Comparison of ENCODE assay signal across 15 cellular contexts in the genomic region with DNA sequence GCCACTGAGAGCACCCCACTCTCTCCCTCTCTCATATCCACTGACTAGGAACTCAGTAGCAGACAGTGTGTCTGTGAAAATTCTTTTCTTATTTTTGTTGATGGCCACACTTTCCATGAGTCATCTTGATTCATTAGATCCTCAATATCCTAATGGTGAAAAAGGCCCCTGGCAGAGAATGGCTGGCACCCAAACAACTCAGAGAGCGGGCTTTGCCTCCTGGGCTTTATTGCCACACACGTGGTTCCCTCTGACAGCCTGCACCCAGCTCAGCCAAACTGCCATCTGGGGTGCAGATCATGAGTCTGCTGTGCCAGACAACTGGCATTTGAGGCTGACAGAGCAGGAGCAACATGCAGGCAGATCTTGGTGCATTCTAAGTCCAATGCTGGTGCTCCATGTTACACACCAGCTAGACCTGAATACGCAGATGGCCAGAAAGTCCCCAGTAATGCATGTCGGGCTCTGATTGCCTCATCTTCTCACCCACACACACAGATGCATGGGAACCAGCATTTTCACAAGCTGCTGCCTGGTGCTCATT.
DNase-seq lines count a peak whose midpoint lies in the region; ATAC-seq and TF ChIP-seq lines count a peak whose summit lies in the region.
"Had no signal": no experiment of that assay in that cellular context is flagged by ENCODE, and none has a peak within 500 bp of the region (broad histone marks: within the 10 kb centered on the region; RNA-seq: fewer than 3 reads in every experiment).

No MANE protein-coding gene starts in this region.

- no peak for TF ChIP-seq CTCF in brain microvascular endothelial cell (IDR thresholded peaks at IDR 0.05; ENCODE audit: low read depth, low read length, missing control alignments)
- no peak for TF ChIP-seq CTCF in tibial artery (IDR thresholded peaks at IDR 0.05)

- no peaks in the 10 kb centered on the region for H3K27me3 ChIP-seq in brain microvascular endothelial cell (replicated peaks)
- no peaks in the 10 kb centered on the region for H3K27me3 ChIP-seq in tibial artery
- H3K27me3 ChIP-seq in CD4-positive, alpha-beta memory T cell (ENCODE audit: insufficient read depth, low read length) = no peaks in the 10 kb centered on the region
- H3K27me3 ChIP-seq: tibial nerve had no signal

- in situ Hi-C loops in brain microvascular endothelial cell (cut with HindIII; ENCODE audit: low pct_ligation_motif_present, low sequenced_read_pairs) = no loop called here

- intact Hi-C loops in tibial artery (cut with DNase I; ENCODE audit: low total_unique reads) = no loop called here
- intact Hi-C loops in CD4-positive, alpha-beta memory T cell (cut with micrococcal nuclease) = no loop called here

- H3K36me3 ChIP-seq in brain microvascular endothelial cell (replicated peaks) (no peaks in the 10 kb centered on the region), tibial artery (no peaks in the 10 kb centered on the region)
- no peaks in the 10 kb centered on the region for H3K36me3 ChIP-seq in CD4-positive, alpha-beta memory T cell (ENCODE audit: insufficient read depth, low read length)
- H3K36me3 ChIP-seq: lower lobe of right lung, tibial nerve had no signal

- CTCF ChIA-PET in CD4-positive, alpha-beta memory T cell (lab: Charles Lee; ENCODE audit: partially characterized antibody) = interaction anchor here (5.1 kb wide), 1 partner anchor 15 kb away, joined by 23 read pairs; no protein-coding TSS in a partner anchor

- H3K4me1 Mint-ChIP-seq in CD4-positive, alpha-beta memory T cell = peaks cover 0 to 3% (median 1%) of the 10 kb centered on the region in 4 donors
- H3K4me1 Mint-ChIP-seq: central memory CD8-positive, alpha-beta T cell had no signal

- peaks cover 8 to 15% of the 10 kb centered on the region in 2 donors for H3K27me3 Mint-ChIP-seq in CD4-positive, alpha-beta memory T cell

- ATAC-seq in GM18520 (IDR thresholded peaks at IDR 0.05; ENCODE audit: unreplicated experiment) (peak; percentile 31), HG03025 (IDR thresholded peaks at IDR 0.05; ENCODE audit: low FRiP score, unreplicated experiment) (peak; percentile 55)
- ATAC-seq: lower lobe of right lung, psoas muscle had no signal

- H3K9me3 ChIP-seq in tibial artery = no peaks in the 10 kb centered on the region
- H3K9me3 ChIP-seq in CD4-positive, alpha-beta memory T cell (ENCODE audit: control insufficient read depth in 1 of 2, low read length in 2 of 2) = no peaks in the 10 kb centered on the region
- H3K9me3 ChIP-seq: lower lobe of right lung, psoas muscle, tibial nerve had no signal

- H3K27ac ChIP-seq in brain microvascular endothelial cell (peak overlapping the region; percentile 86), tibial artery (no peak overlapping the region)
- no peak overlapping the region for H3K27ac ChIP-seq in CD4-positive, alpha-beta memory T cell (ENCODE audit: low read depth, low read length)
- H3K27ac ChIP-seq: lower lobe of right lung, psoas muscle, tibial nerve had no signal

- H3K4me3 ChIP-seq in brain microvascular endothelial cell (ENCODE audit: low read depth, low read length) = no peak overlapping the region
- H3K4me3 ChIP-seq in tibial artery = no peak overlapping the region
- H3K4me3 ChIP-seq in CD4-positive, alpha-beta memory T cell (ENCODE audit: low read length in 2 of 2) = no peak overlapping the region
- H3K4me3 ChIP-seq: lower lobe of right lung, psoas muscle, tibial nerve had no signal

- no peaks in the 10 kb centered on the region for H3K36me3 Mint-ChIP-seq in CD4-positive, alpha-beta memory T cell

- no peak overlapping the region for H3K4me3 Mint-ChIP-seq in CD4-positive, alpha-beta memory T cell
- H3K4me3 Mint-ChIP-seq: central memory CD8-positive, alpha-beta T cell had no signal

- H3K27ac Mint-ChIP-seq in CD4-positive, alpha-beta memory T cell = no peak overlapping the region

- POLR2A ChIA-PET in CD4-positive, alpha-beta memory T cell (lab: Charles Lee; ENCODE audit: partially characterized antibody) = no interaction called here

- H3K4me1 ChIP-seq in tibial artery = no peaks in the 10 kb centered on the region
- no peaks in the 10 kb centered on the region for H3K4me1 ChIP-seq in CD4-positive, alpha-beta memory T cell (ENCODE audit: insufficient read depth, low read length)
- H3K4me1 ChIP-seq: lower lobe of right lung, psoas muscle, tibial nerve had no signal

- DNase-seq in brain microvascular endothelial cell (peak; percentile 38), renal cortical epithelial cell (ENCODE audit: low read depth) (peak; percentile 89), tibial artery (no peak), DMS79 treated with DMSO at 0.1 percent for 48 hours (lab: John Stamatoyannopoulos, UW) (no peak)
- no peak for DNase-seq in CD4-positive, alpha-beta memory T cell
- DNase-seq: activated T-cell treated with anti-CD3 and anti-CD28 coated beads, Interleukin-2, amount 50 U/mL, for 48 hours; DMS53; lower lobe of right lung; NCI-H187 treated with DMSO at 0.1 percent for 48 hours; OCI-M1; psoas muscle had no signal

- H3K9me3 Mint-ChIP-seq in CD4-positive, alpha-beta memory T cell = no peaks in the 10 kb centered on the region
- H3K9me3 Mint-ChIP-seq: central memory CD8-positive, alpha-beta T cell had no signal

Comparison
In these comparisons a context has a peak if more than half of its experiments do, and no peak if none do; other contexts are left out.
1. DNase-seq: peak in brain microvascular endothelial cell (single experiment) and renal cortical epithelial cell (single experiment); none in tibial artery (0 of 2), DMS79 treated with DMSO at 0.1 percent for 48 hours (single experiment) and CD4-positive, alpha-beta memory T cell (0 of 5).